9 cellular contexts compared by ENCODE assay signal in genomic region chr14:62162998-62163589, GRCh38.
DNase-seq lines count a peak whose midpoint lies in the region; ATAC-seq and TF ChIP-seq lines count a peak whose summit lies in the region.
"Had no signal": no experiment of that assay in that cellular context is flagged by ENCODE, and none has a peak within 500 bp of the region (broad histone marks: within the 10 kb centered on the region; RNA-seq: fewer than 3 reads in every experiment).

No MANE protein-coding gene starts in this region.

- no TSS peak for BruUV-seq in Caco-2 (replicated peaks; lab: Mats Ljungman, UMichigan)
- no TSS peak for BruUV-seq in Panc1 (replicated peaks; lab: Mats Ljungman, UMichigan)

- H3K27ac ChIP-seq in Panc1 (ENCODE audit: low read length) = no peak overlapping the region
- H3K27ac ChIP-seq: SK-N-MC had no signal

- peak; percentile 73 for ATAC-seq in GM18867 (IDR thresholded peaks at IDR 0.05; ENCODE audit: unreplicated experiment)
- ATAC-seq in Panc1 = peak; percentile 75; the same call in 1 of the 2 replicates
- ATAC-seq in GM19467 (IDR thresholded peaks at IDR 0.05; ENCODE audit: unreplicated experiment) = no peak

- in situ Hi-C loops in KBM-7 (cut with MboI; ENCODE audit: low pct_unique_long_range_greater_than_20kb, low sequenced_read_pairs) (no loop called here), Panc1 (cut with HindIII; ENCODE audit: low pct_unique_long_range_greater_than_20kb, low sequenced_read_pairs) (no loop called here)

- H3K9me3 Mint-ChIP-seq in Caco-2 (ENCODE audit: unreplicated experiment) = no peaks in the 10 kb centered on the region

- no peak overlapping the region for H3K27ac Mint-ChIP-seq in Caco-2 (ENCODE audit: unreplicated experiment)

- TF ChIP-seq CTCF in Caco-2 (IDR thresholded peaks at IDR 0.05; ENCODE audit: insufficient read depth in 1 of 2, low read depth in 1 of 2, low read length in 1 of 2, severe bottlenecking in 1 of 2, unreplicated experiment in 1 of 2) (peak; percentile 68 to 80), Panc1 (IDR thresholded peaks at IDR 0.05) (peak; percentile 71)

- POLR2A ChIA-PET in Caco-2 (lab: Charles Lee) = no interaction called here
- POLR2A ChIA-PET in Panc1 (lab: Charles Lee) = no interaction called here

- no peaks in the 10 kb centered on the region for H3K36me3 ChIP-seq in Caco-2 (ENCODE audit: control insufficient read depth, insufficient read depth, low read length)
- H3K36me3 ChIP-seq in Panc1 (ENCODE audit: control insufficient read depth, insufficient read depth, low read length) = no peaks in the 10 kb centered on the region

- H3K27me3 ChIP-seq in Caco-2 (replicated peaks; ENCODE audit: control insufficient read depth, insufficient read depth, low read length) (no peaks in the 10 kb centered on the region), Panc1 (ENCODE audit: control insufficient read depth, insufficient read depth, low read length) (no peaks in the 10 kb centered on the region)

- H3K4me1 ChIP-seq in Caco-2 (no peaks in the 10 kb centered on the region), Panc1 (ENCODE audit: control insufficient read depth, insufficient read depth, low read length) (no peaks in the 10 kb centered on the region)

- H3K4me3 ChIP-seq in Caco-2 (ENCODE audit: low read depth, low read length) (no peak overlapping the region), Panc1 (ENCODE audit: low read depth in 2 of 2, low read length in 2 of 2) (no peak overlapping the region)
- H3K4me3 ChIP-seq: SK-N-MC had no signal

- CTCF ChIA-PET in Caco-2 (lab: Charles Lee) (interaction anchor here (0.6 kb wide), 1 partner anchor 966 kb away, joined by 3 read pairs; no protein-coding TSS in a partner anchor), Panc1 (lab: Charles Lee) (no interaction called here)

- intact Hi-C loops in Caco-2 (cut with micrococcal nuclease; ENCODE audit: unreplicated experiment) = loop anchor here (1.0 to 2.0 kb wide), 4 partner anchors 877 to 1145 kb away; no protein-coding TSS in a partner anchor
- intact Hi-C loops in Panc1 (cut with micrococcal nuclease; ENCODE audit: unreplicated experiment) = loop anchor here (2.0 kb wide), 1 partner anchor 1114 kb away; no protein-coding TSS in a partner anchor

- no peaks in the 10 kb centered on the region for H3K4me1 Mint-ChIP-seq in Caco-2 (ENCODE audit: low read depth, unreplicated experiment)

- no peak for TF ChIP-seq POLR2A in erythroblast (IDR thresholded peaks at IDR 0.05; ENCODE audit: low read length)

- DNase-seq in Caco-2 (peak in 1 of 2 experiments; percentile 48), KBM-7 (peak; percentile 50), Panc1 (ENCODE audit: low read depth, low spot score) (peak; percentile 38), erythroblast (lab: John Stamatoyannopoulos, UW) (peak; percentile 51 to 55), myocyte (ENCODE audit: low read depth) (peak; percentile 51)
- DNase-seq in effector CD4-positive, alpha-beta T cell = no peak

- H3K36me3 Mint-ChIP-seq in Caco-2 (ENCODE audit: insufficient read depth, unreplicated experiment) = no peaks in the 10 kb centered on the region

- no peak overlapping the region for H3K4me3 Mint-ChIP-seq in Caco-2 (ENCODE audit: unreplicated experiment)

- H3K9me3 ChIP-seq in Caco-2 (no peaks in the 10 kb centered on the region), Panc1 (ENCODE audit: control insufficient read depth, insufficient read depth, low read depth, low read length) (no peaks in the 10 kb centered on the region)

- peaks cover 14% of the 10 kb centered on the region for H3K27me3 Mint-ChIP-seq in Caco-2 (ENCODE audit: insufficient read depth, unreplicated experiment)
